Comparison of ENCODE assay signal across 1 cellular context in the genomic region with DNA sequence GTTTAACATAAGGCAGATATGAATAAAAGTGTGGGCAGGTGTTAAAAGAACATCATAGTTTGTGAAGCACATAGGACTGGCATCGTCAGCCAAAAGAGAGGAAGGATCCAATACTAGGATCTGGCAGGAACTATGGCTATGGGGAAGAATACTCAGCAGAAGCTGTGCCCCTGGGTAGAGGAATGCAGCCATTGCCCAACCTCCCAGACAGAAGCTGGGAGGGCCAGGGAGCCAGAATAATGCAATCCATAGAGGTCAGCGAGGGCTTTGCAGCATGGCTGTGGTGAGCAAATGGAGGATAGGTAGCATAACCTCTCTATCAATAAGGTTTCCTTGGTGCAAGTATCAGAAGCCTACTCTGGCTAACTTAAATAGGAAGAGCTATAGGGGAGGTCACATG.
TF ChIP-seq lines count a peak whose summit lies in the region.

No MANE protein-coding gene starts in this region.

TF ChIP-seq in H1, 55 proteins besides CTCF, POLR2A, EP300 and RAD21:
- TF ChIP-seq CEBPB (IDR thresholded peaks at IDR 0.05; ENCODE audit: low read depth, low read length) (peak; percentile 88), GTF2F1 (IDR thresholded peaks at IDR 0.05; ENCODE audit: borderline replicate concordance, low read depth, low read length) (no peak), KDM5A (IDR thresholded peaks at IDR 0.05; ENCODE audit: low read length) (no peak), PHF8 (conservative IDR thresholded peaks at IDR 0.05; ENCODE audit: low read depth, low read length) (no peak), TEAD4 (IDR thresholded peaks at IDR 0.05; ENCODE audit: low read depth, low read length) (peak; percentile 39; the same call in 1 of the 2 replicates), YY1 (IDR thresholded peaks at IDR 0.05; ENCODE audit: low read depth, low read length) (0 out of 2 replicates have a peak, but pooled peaks have one; percentile 49)
